ENCODE assay signal across 2 cellular contexts in genomic region chr1:26327956-26328362, GRCh38.
TF ChIP-seq lines count a peak whose summit lies in the region.

No MANE protein-coding gene starts in this region.

TF ChIP-seq in WTC11, 78 proteins besides CTCF, POLR2A, EP300 and RAD21 (continued from another document):
- no peak for TF ChIP-seq STAT6 (CRISPR knock-in tag; conservative IDR thresholded peaks at IDR 0.05; ENCODE audit: low read depth)
- TF ChIP-seq ZNF512 (CRISPR knock-in tag; IDR thresholded peaks at IDR 0.05; ENCODE audit: borderline replicate concordance): no peak
- no peak for TF ChIP-seq CBFB (CRISPR knock-in tag; IDR thresholded peaks at IDR 0.05; ENCODE audit: low read depth)
- no peak for TF ChIP-seq HMGA2 (CRISPR knock-in tag; IDR thresholded peaks at IDR 0.05)
- TF ChIP-seq NR3C1 (CRISPR knock-in tag; conservative IDR thresholded peaks at IDR 0.05; ENCODE audit: low read depth): no peak
- no peak for TF ChIP-seq NFE2L1 (CRISPR knock-in tag; IDR thresholded peaks at IDR 0.05)
- TF ChIP-seq USF2 (CRISPR knock-in tag; IDR thresholded peaks at IDR 0.05): no peak
- no peak for TF ChIP-seq JAZF1 (CRISPR knock-in tag; IDR thresholded peaks at IDR 0.05)
- TF ChIP-seq ZNF121 (CRISPR knock-in tag; IDR thresholded peaks at IDR 0.05): no peak
- TF ChIP-seq RELA (CRISPR knock-in tag; IDR thresholded peaks at IDR 0.05; ENCODE audit: borderline replicate concordance): no peak
TF ChIP-seq in WTC11: peak in this region for 0.

TF ChIP-seq in SK-N-SH, 30 proteins besides CTCF, POLR2A, EP300 and RAD21 (continued from another document):
- TF ChIP-seq EZH2phosphoT487 (IDR thresholded peaks at IDR 0.05; ENCODE audit: borderline replicate concordance, low read depth): no peak
- no peak for TF ChIP-seq RXRA (IDR thresholded peaks at IDR 0.05; ENCODE audit: borderline replicate concordance, low read depth)
- TF ChIP-seq TEAD4 (IDR thresholded peaks at IDR 0.05; ENCODE audit: borderline replicate concordance, insufficient read depth): no peak
- no peak for TF ChIP-seq GABPA (IDR thresholded peaks at IDR 0.05; ENCODE audit: low read depth)
- TF ChIP-seq NRF1 (IDR thresholded peaks at IDR 0.05; ENCODE audit: low read depth, low read length): no peak
- no peak for TF ChIP-seq REST (IDR thresholded peaks at IDR 0.05; ENCODE audit: low read depth, low read length)
- TF ChIP-seq GATA2 (CRISPR knock-in tag; IDR thresholded peaks at IDR 0.05): no peak
- TF ChIP-seq MEF2A (IDR thresholded peaks at IDR 0.05; ENCODE audit: borderline replicate concordance, low read depth): no peak
- no peak for TF ChIP-seq ELF1 (IDR thresholded peaks at IDR 0.05)
- no peak for TF ChIP-seq CHD2 (IDR thresholded peaks at IDR 0.05; ENCODE audit: low read length, partially characterized antibody)
